1 cellular context compared by ENCODE assay signal in the genomic region with DNA sequence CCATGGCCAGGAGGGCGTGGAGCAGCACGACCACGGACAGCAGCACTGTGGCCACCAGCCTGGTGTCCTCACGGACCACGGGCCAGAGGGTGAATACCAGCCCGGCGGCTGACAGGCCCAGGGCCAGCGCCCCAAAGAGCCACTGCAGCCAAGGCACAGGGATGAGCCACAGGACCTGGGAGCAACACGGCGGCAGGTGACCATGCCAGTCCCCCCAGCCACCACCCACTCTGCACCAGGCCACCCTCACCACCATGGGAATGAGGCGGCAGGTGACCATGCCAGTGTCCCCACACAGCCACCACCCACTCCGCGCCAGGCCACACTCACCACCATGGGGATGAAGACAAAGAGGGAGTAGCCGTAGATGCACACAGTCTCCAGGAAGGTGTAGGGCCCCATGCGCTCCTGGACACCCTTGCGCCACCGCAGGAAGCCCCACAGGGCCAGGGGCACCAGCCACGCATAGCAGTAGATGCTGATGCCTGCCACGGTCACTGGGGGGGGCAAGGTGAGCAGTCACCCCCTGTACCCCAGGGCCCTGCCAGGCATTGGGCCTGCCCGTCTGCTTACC.
TF ChIP-seq lines count a peak whose summit lies in the region.

No MANE protein-coding gene starts in this region.

TF ChIP-seq in WTC11, 78 proteins besides CTCF, POLR2A, EP300 and RAD21:
- TF ChIP-seq ZNF138 (CRISPR knock-in tag; conservative IDR thresholded peaks at IDR 0.05), result no peak
- 0 out of 2 replicates have a peak, but pooled peaks have one; percentile 41 for TF ChIP-seq EMX1 (CRISPR knock-in tag; IDR thresholded peaks at IDR 0.05)
- no peak for TF ChIP-seq MLX (CRISPR knock-in tag; IDR thresholded peaks at IDR 0.05)
- TF ChIP-seq AFF4 (CRISPR knock-in tag; IDR thresholded peaks at IDR 0.05; ENCODE audit: borderline replicate concordance), result no peak
- TF ChIP-seq SMAD3 (CRISPR knock-in tag; IDR thresholded peaks at IDR 0.05; ENCODE audit: borderline replicate concordance), result no peak
- TF ChIP-seq, protein P1, sequence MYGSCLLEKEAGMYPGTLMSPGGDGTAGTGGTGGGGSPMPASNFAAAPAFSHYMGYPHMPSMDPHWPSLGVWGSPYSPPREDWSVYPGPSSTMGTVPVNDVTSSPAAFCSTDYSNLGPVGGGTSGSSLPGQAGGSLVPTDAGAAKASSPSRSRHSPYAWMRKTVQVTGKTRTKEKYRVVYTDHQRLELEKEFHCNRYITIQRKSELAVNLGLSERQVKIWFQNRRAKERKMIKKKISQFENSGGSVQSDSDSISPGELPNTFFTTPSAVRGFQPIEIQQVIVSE (CRISPR knock-in tag; IDR thresholded peaks at IDR 0.05; ENCODE audit: borderline replicate concordance), result no peak
- TF ChIP-seq, protein P2, sequence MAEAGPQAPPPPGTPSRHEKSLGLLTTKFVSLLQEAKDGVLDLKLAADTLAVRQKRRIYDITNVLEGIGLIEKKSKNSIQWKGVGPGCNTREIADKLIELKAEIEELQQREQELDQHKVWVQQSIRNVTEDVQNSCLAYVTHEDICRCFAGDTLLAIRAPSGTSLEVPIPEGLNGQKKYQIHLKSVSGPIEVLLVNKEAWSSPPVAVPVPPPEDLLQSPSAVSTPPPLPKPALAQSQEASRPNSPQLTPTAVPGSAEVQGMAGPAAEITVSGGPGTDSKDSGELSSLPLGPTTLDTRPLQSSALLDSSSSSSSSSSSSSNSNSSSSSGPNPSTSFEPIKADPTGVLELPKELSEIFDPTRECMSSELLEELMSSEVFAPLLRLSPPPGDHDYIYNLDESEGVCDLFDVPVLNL (CRISPR knock-in tag; IDR thresholded peaks at IDR 0.05; ENCODE audit: borderline replicate concordance, low read depth), result no peak
- no peak for TF ChIP-seq SP1 (CRISPR knock-in tag; conservative IDR thresholded peaks at IDR 0.05)
- TF ChIP-seq ESRRA (CRISPR knock-in tag; IDR thresholded peaks at IDR 0.05; ENCODE audit: borderline replicate concordance), result no peak
- no peak for TF ChIP-seq MAX (CRISPR knock-in tag; IDR thresholded peaks at IDR 0.05)
- TF ChIP-seq, protein P3, sequence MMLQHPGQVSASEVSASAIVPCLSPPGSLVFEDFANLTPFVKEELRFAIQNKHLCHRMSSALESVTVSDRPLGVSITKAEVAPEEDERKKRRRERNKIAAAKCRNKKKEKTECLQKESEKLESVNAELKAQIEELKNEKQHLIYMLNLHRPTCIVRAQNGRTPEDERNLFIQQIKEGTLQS (CRISPR knock-in tag; conservative IDR thresholded peaks at IDR 0.05), result 0 out of 2 replicates have a peak, but pooled peaks have one; percentile 56
- TF ChIP-seq GABPB1 (CRISPR knock-in tag; IDR thresholded peaks at IDR 0.05), result no peak
TF ChIP-seq in WTC11: peak in this region for 2.
